10 cellular contexts compared by ENCODE assay signal in the genomic region with DNA sequence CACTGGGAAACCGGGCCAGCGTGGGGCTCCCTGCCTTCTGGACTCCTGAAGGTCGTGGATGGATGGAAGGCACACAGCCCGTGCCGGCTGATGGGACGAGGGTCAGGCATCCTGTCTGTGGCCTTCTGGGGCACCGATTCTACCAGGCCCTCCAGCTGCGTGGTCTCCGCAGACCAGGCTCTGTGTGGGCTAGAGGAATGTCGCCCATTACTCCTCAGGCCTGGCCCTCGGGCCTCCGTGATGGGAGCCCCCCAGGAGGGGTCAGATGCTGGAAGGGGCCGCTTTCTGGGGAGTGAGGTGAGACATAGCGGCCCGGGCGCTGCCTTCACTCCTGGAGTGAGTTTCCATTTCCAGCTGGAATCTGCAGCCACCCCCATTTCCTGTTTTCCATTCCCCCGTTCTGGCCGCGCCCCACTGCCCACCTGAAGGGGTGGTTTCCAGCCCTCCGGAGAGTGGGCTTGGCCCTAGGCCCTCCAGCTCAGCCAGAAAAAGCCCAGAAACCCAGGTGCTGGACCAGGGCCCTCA. TPM values are rescaled to one million over a fixed set of nuclear protein-coding genes. Genes with fewer than 3 reads are reported as not detected.
DNase-seq lines count a peak whose midpoint lies in the region; ATAC-seq and TF ChIP-seq lines count a peak whose summit lies in the region.
"Had no signal": no experiment of that assay in that cellular context is flagged by ENCODE, and none has a peak within 500 bp of the region (broad histone marks: within the 10 kb centered on the region; RNA-seq: fewer than 3 reads in every experiment).

No MANE protein-coding gene starts in this region.

- no peaks in the 10 kb centered on the region for H3K27me3 ChIP-seq in upper lobe of right lung
- H3K27me3 ChIP-seq: body of pancreas had no signal

- H3K4me3 Mint-ChIP-seq in T-helper 17 cell (no peak overlapping the region), HFFc6 (no peak overlapping the region)
- no peak overlapping the region for H3K4me3 Mint-ChIP-seq in natural killer cell treated with Interleukin-12 subunit alpha and Interleukin-12 subunit beta and Interleukin-15 and Interleukin-18, amount 100 ng/mL, for 72 hours

- intact Hi-C loops in Right ventricle myocardium superior (cut with DNase I) (no loop called here), upper lobe of right lung (cut with DNase I) (no loop called here)

- no peaks in the 10 kb centered on the region for H3K9me3 Mint-ChIP-seq in natural killer cell treated with Interleukin-12 subunit alpha and Interleukin-12 subunit beta and Interleukin-15 and Interleukin-18, amount 100 ng/mL, for 72 hours
- no peaks in the 10 kb centered on the region for H3K9me3 Mint-ChIP-seq in HFFc6

- peak overlapping the region; percentile 31 for H3K27ac ChIP-seq in upper lobe of right lung

- TF ChIP-seq CTCF in upper lobe of right lung (IDR thresholded peaks at IDR 0.05) = no peak
- no peak for TF ChIP-seq CTCF in HFFc6 (IDR thresholded peaks at IDR 0.05)

- peaks cover 16% of the 10 kb centered on the region for H3K4me1 ChIP-seq in upper lobe of right lung

- H3K36me3 Mint-ChIP-seq in T-helper 17 cell (ENCODE audit: low read depth) (peaks cover 2% of the 10 kb centered on the region), HFFc6 (ENCODE audit: low read depth) (peaks cover 2% of the 10 kb centered on the region; the same call in 1 of the 2 replicates)
- no peaks in the 10 kb centered on the region for H3K36me3 Mint-ChIP-seq in natural killer cell treated with Interleukin-12 subunit alpha and Interleukin-12 subunit beta and Interleukin-15 and Interleukin-18, amount 100 ng/mL, for 72 hours

- H3K4me3 ChIP-seq in upper lobe of right lung = no peak overlapping the region
- H3K4me3 ChIP-seq: body of pancreas had no signal

- no peak for ATAC-seq in T-helper 17 cell
- no peak for ATAC-seq in Right ventricle myocardium superior (ENCODE audit: poor library complexity)
- no peak for ATAC-seq in natural killer cell treated with Interleukin-12 subunit alpha and Interleukin-12 subunit beta and Interleukin-15 and Interleukin-18, amount 100 ng/mL, for 72 hours
- no peak for ATAC-seq in upper lobe of right lung
- ATAC-seq: body of pancreas had no signal

- H3K9me3 ChIP-seq in T-helper 17 cell (ENCODE audit: control insufficient read depth, low read length, poor library complexity, severe bottlenecking) (no peaks in the 10 kb centered on the region), upper lobe of right lung (no peaks in the 10 kb centered on the region)
- H3K9me3 ChIP-seq: body of pancreas had no signal

- no peaks in the 10 kb centered on the region for H3K27me3 Mint-ChIP-seq in T-helper 17 cell
- H3K27me3 Mint-ChIP-seq in natural killer cell treated with Interleukin-12 subunit alpha and Interleukin-12 subunit beta and Interleukin-15 and Interleukin-18, amount 100 ng/mL, for 72 hours = no peaks in the 10 kb centered on the region
- peaks cover 3% of the 10 kb centered on the region for H3K27me3 Mint-ChIP-seq in HFFc6 (ENCODE audit: insufficient read depth)

- peaks cover 24% of the 10 kb centered on the region for H3K36me3 ChIP-seq in upper lobe of right lung

- H3K27ac Mint-ChIP-seq in T-helper 17 cell (peak overlapping the region; percentile 45), HFFc6 (no peak overlapping the region)
- no peak overlapping the region for H3K27ac Mint-ChIP-seq in natural killer cell treated with Interleukin-12 subunit alpha and Interleukin-12 subunit beta and Interleukin-15 and Interleukin-18, amount 100 ng/mL, for 72 hours

- no peak for DNase-seq in T-helper 17 cell
- peak; percentile 47 for DNase-seq in Right ventricle myocardium superior
- peak; percentile 51 for DNase-seq in natural killer cell treated with Interleukin-12 subunit alpha and Interleukin-12 subunit beta and Interleukin-15 and Interleukin-18, amount 100 ng/mL, for 72 hours (ENCODE audit: low spot score)
- DNase-seq in upper lobe of right lung = peak; percentile 64
- no peak for DNase-seq in HFFc6
- no peak for DNase-seq in NCI-H146 (lab: John Stamatoyannopoulos, UW)
- no peak for DNase-seq in stimulated activated CD4-positive, alpha-beta T cell treated with anti-CD3 and anti-CD28 coated beads, Interleukin-1b, Interleukin-23, amount 100 ng/mL, for 48 hours
- DNase-seq: activated CD4-positive, alpha-beta T cell treated with anti-CD3 and anti-CD28 coated beads for 48 hours; NCI-H1930 had no signal

- H3K4me1 Mint-ChIP-seq in T-helper 17 cell (no peaks in the 10 kb centered on the region), HFFc6 (ENCODE audit: low read depth) (no peaks in the 10 kb centered on the region)
- peaks cover 5 to 10% of the 10 kb centered on the region in 2 donors for H3K4me1 Mint-ChIP-seq in natural killer cell treated with Interleukin-12 subunit alpha and Interleukin-12 subunit beta and Interleukin-15 and Interleukin-18, amount 100 ng/mL, for 72 hours (ENCODE audit: low read depth in 2 of 2)

RNA-seq across cellular contexts. Expression of gene HIP1R, which starts 26.9 kb away (rescaled TPM):
- total RNA-seq in T-helper 17 cell = 10 to 100 TPM; 61.5 to 67.4 TPM
- 12.9 TPM for total RNA-seq in Right ventricle myocardium superior
- total RNA-seq in natural killer cell treated with Interleukin-12 subunit alpha and Interleukin-12 subunit beta and Interleukin-15 and Interleukin-18, amount 100 ng/mL, for 72 hours = 10 to 100 TPM; 14.8 to 48.9 TPM
- total RNA-seq in upper lobe of right lung = 33.0 TPM
- total RNA-seq in HFFc6 (2021; fragmentation: NEBNext Ultra II Directional; extraction: Animal tissue kit (Norgen Biotek cat#: 25700)) = 1 to 10 TPM; 6.7 to 9.8 (median 8.4) TPM

RNA-seq across cellular contexts. Expression of gene VPS37B, which starts 33.8 kb away (rescaled TPM):
- total RNA-seq in T-helper 17 cell = 10 to 100 TPM; 82.2 to 90.5 TPM
- 23.9 TPM for total RNA-seq in Right ventricle myocardium superior
- 10 to 100 TPM; 42.6 to 46.9 TPM for total RNA-seq in natural killer cell treated with Interleukin-12 subunit alpha and Interleukin-12 subunit beta and Interleukin-15 and Interleukin-18, amount 100 ng/mL, for 72 hours
- 36.3 TPM for total RNA-seq in upper lobe of right lung
- total RNA-seq in HFFc6 (2021; fragmentation: NEBNext Ultra II Directional; extraction: Animal tissue kit (Norgen Biotek cat#: 25700)) = 10 to 100 TPM; 26.4 to 33.1 (median 28.1) TPM

Comparison
In these comparisons a context has a peak if more than half of its experiments do, and no peak if none do; other contexts are left out.
1. DNase-seq: peak in Right ventricle myocardium superior (single experiment), natural killer cell treated with Interleukin-12 subunit alpha and Interleukin-12 subunit beta and Interleukin-15 and Interleukin-18, amount 100 ng/mL, for 72 hours (single experiment) and upper lobe of right lung (single experiment); none in T-helper 17 cell (0 of 3), HFFc6 (single experiment), NCI-H146 (single experiment) and stimulated activated CD4-positive, alpha-beta T cell treated with anti-CD3 and anti-CD28 coated beads, Interleukin-1b, Interleukin-23, amount 100 ng/mL, for 48 hours (single experiment).